Comparison of ENCODE assay signal across 1 cellular context in the genomic region with DNA sequence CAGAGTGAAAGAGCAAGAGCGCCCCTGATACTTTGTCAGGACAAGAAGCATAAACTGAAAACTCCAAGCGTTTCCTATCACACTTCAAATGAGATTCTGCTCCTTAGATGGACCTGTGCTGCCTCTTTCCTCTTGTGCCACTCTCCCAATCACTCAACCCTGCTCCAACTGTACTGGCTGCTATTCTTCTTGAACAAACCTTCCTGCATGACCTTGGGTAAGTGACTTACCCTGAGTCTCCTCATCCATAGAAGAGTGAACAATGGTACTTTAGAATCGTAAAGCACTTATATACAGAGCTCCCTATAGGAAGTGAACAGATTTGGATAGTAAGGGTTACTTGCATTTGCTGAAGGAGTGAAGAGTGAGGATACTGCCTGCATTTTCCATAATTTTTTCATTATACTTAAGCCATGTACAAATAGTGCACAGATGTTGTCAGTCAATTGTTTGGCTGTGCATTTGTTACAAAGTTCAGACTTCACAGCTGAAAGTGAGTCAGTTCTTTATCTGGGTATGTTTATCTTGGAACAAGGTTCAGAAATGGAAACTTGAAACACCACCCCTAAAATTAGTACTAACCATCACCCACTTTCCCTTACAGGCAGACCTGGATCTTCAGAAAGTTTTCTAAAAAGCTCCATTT.
TF ChIP-seq lines count a peak whose summit lies in the region.

No MANE protein-coding gene starts in this region.

TF ChIP-seq in K562, 482 proteins besides CTCF, POLR2A, EP300 and RAD21 (continued from another document and continues in another):
- no peak for TF ChIP-seq CHD7 (IDR thresholded peaks at IDR 0.05; ENCODE audit: low read depth, low read length)
- no peak for TF ChIP-seq TAF15 (IDR thresholded peaks at IDR 0.05; ENCODE audit: low read depth, low read length)
- no peak for TF ChIP-seq POLR2G (IDR thresholded peaks at IDR 0.05; ENCODE audit: low read depth, low read length)
- no peak for TF ChIP-seq CLOCK (CRISPR knock-in tag; IDR thresholded peaks at IDR 0.05; ENCODE audit: borderline replicate concordance)
- TF ChIP-seq MBD1 (CRISPR knock-in tag; IDR thresholded peaks at IDR 0.05) = no peak
- no peak for TF ChIP-seq ZNF780A (CRISPR knock-in tag; IDR thresholded peaks at IDR 0.05)
- TF ChIP-seq NFIC (IDR thresholded peaks at IDR 0.05) = no peak
- TF ChIP-seq ZFX (CRISPR knock-in tag; IDR thresholded peaks at IDR 0.05) = no peak
- TF ChIP-seq MCM7 (IDR thresholded peaks at IDR 0.05) = no peak
- TF ChIP-seq, protein P1, sequence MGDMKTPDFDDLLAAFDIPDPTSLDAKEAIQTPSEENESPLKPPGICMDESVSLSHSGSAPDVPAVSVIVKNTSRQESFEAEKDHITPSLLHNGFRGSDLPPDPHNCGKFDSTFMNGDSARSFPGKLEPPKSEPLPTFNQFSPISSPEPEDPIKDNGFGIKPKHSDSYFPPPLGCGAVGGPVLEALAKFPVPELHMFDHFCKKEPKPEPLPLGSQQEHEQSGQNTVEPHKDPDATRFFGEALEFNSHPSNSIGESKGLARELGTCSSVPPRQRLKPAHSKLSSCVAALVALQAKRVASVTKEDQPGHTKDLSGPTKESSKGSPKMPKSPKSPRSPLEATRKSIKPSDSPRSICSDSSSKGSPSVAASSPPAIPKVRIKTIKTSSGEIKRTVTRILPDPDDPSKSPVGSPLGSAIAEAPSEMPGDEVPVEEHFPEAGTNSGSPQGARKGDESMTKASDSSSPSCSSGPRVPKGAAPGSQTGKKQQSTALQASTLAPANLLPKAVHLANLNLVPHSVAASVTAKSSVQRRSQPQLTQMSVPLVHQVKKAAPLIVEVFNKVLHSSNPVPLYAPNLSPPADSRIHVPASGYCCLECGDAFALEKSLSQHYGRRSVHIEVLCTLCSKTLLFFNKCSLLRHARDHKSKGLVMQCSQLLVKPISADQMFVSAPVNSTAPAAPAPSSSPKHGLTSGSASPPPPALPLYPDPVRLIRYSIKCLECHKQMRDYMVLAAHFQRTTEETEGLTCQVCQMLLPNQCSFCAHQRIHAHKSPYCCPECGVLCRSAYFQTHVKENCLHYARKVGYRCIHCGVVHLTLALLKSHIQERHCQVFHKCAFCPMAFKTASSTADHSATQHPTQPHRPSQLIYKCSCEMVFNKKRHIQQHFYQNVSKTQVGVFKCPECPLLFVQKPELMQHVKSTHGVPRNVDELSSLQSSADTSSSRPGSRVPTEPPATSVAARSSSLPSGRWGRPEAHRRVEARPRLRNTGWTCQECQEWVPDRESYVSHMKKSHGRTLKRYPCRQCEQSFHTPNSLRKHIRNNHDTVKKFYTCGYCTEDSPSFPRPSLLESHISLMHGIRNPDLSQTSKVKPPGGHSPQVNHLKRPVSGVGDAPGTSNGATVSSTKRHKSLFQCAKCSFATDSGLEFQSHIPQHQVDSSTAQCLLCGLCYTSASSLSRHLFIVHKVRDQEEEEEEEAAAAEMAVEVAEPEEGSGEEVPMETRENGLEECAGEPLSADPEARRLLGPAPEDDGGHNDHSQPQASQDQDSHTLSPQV (IDR thresholded peaks at IDR 0.05) = no peak
- no peak for TF ChIP-seq SETDB1 (IDR thresholded peaks at IDR 0.05; ENCODE audit: low read length)
- TF ChIP-seq, protein P2, sequence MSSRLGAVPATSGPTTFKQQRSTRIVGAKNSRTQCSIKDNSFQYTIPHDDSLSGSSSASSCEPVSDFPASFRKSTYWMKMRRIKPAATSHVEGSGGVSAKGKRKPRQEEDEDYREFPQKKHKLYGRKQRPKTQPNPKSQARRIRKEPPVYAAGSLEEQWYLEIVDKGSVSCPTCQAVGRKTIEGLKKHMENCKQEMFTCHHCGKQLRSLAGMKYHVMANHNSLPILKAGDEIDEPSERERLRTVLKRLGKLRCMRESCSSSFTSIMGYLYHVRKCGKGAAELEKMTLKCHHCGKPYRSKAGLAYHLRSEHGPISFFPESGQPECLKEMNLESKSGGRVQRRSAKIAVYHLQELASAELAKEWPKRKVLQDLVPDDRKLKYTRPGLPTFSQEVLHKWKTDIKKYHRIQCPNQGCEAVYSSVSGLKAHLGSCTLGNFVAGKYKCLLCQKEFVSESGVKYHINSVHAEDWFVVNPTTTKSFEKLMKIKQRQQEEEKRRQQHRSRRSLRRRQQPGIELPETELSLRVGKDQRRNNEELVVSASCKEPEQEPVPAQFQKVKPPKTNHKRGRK (tag; IDR thresholded peaks at IDR 0.05) = no peak
- no peak for TF ChIP-seq POLR3G (IDR thresholded peaks at IDR 0.05; ENCODE audit: extremely low read depth, insufficient read length, insufficient replicate concordance)
- no peak for TF ChIP-seq MXI1 (IDR thresholded peaks at IDR 0.05; ENCODE audit: low read depth, low read length)
- TF ChIP-seq RERE (CRISPR knock-in tag; IDR thresholded peaks at IDR 0.05; ENCODE audit: borderline replicate concordance) = no peak
- TF ChIP-seq EGR1 (conservative IDR thresholded peaks at IDR 0.05) = no peak
- TF ChIP-seq NCOR1 (IDR thresholded peaks at IDR 0.05) = no peak
- no peak for TF ChIP-seq ZNF695 (CRISPR knock-in tag; IDR thresholded peaks at IDR 0.05)
- TF ChIP-seq MTA3 (IDR thresholded peaks at IDR 0.05; ENCODE audit: borderline replicate concordance) = no peak
- TF ChIP-seq MYC (IDR thresholded peaks at IDR 0.05; ENCODE audit: low read depth, low read length) = no peak
- no peak for TF ChIP-seq MYC (CRISPR knock-in tag; IDR thresholded peaks at IDR 0.05; ENCODE audit: borderline replicate concordance, low read depth)
